19 cellular contexts compared by ENCODE assay signal in the genomic region with DNA sequence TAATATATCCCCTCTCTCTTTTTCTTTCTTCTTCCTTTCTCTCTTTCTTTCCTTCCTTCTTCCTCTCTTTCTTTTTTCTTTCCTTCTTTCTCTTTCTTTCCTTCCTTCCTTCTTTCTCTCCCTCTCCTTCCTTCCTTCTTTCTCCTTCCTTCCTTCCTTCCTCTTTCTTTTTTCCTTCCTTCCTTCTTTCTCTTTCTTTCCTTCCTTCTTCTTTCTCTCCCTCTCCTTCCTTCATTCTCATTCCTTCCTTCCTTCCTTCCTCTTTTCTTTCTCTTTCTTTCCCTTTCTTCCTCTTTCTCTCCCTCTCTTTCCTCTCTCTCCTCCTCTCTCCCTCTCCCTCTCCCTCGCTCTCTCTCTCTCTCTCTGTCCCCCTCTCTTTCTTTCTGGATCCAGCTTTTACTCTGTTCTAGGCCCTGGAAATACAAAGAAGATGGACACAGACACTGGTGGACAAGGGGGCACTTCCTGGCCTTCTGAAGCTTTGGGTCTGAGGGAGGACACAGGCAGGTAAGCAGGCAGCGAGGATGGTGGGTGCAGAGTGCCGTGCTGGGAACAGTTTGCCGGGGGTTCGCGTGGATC. TPM values are rescaled to one million over a fixed set of nuclear protein-coding genes. Genes with fewer than 3 reads are reported as not detected.
DNase-seq lines count a peak whose midpoint lies in the region; ATAC-seq, FAIRE-seq and TF ChIP-seq lines count a peak whose summit lies in the region.
"Had no signal": no experiment of that assay in that cellular context is flagged by ENCODE, and none has a peak within 500 bp of the region (broad histone marks: within the 10 kb centered on the region; RNA-seq: fewer than 3 reads in every experiment).

No MANE protein-coding gene starts in this region.

- dilution Hi-C loops in endothelial cell of umbilical vein (cut with MboI; ENCODE audit: extremely low pct_ligation_motif_present, low sequenced_read_pairs), result no loop called here

- no peaks in the 10 kb centered on the region for H3K27me3 ChIP-seq in BLaER1 treated with 17β-estradiol and CSF1 and Interleukin-3, amounts not matched to agents 10 nM and 100 nM
- no peaks in the 10 kb centered on the region for H3K27me3 ChIP-seq in WERI-Rb-1 (ENCODE audit: insufficient read depth, low read depth, severe bottlenecking)
- H3K27me3 ChIP-seq in endothelial cell of umbilical vein (ENCODE audit: control insufficient read depth in 2 of 2, insufficient read depth in 2 of 2, low read length in 2 of 2), result peaks cover 0 to 11% of the 10 kb centered on the region in 2 experiments

- H4K20me1 ChIP-seq in BLaER1 treated with 17β-estradiol and CSF1 and Interleukin-3, amounts not matched to agents 10 nM and 100 nM, result peaks cover 0 to 10% (median 0%) of the 10 kb centered on the region in 11 experiments; a peak in 2 of 22 replicates
- H4K20me1 ChIP-seq in endothelial cell of umbilical vein (replicated peaks; ENCODE audit: control insufficient read depth, extremely low read depth, insufficient read depth, low read length), result no peaks in the 10 kb centered on the region

- no peak overlapping the region for H3K4me3 ChIP-seq in BLaER1 treated with 17β-estradiol and CSF1 and Interleukin-3, amounts not matched to agents 10 nM and 100 nM
- H3K4me3 ChIP-seq in WERI-Rb-1 (ENCODE audit: low read depth, low read length) (peak overlapping the region; percentile 22), endothelial cell of umbilical vein (replicated peaks in 1 of 3; ENCODE audit: insufficient read depth in 1 of 3, low read depth in 1 of 3, low read length in 3 of 3) (no peak overlapping the region)

- FAIRE-seq in endothelial cell of umbilical vein (lab: Jason Lieb, UNC) (peak; percentile 26), GM19239 (lab: Jason Lieb, UNC) (no peak)
- FAIRE-seq: D721Med, GM12892, H54 had no signal

- peaks cover 19 to 68% (median 48%) of the 10 kb centered on the region in 10 experiments for H3K4me1 ChIP-seq in BLaER1 treated with 17β-estradiol and CSF1 and Interleukin-3, amounts not matched to agents 10 nM and 100 nM
- H3K4me1 ChIP-seq in endothelial cell of umbilical vein (ENCODE audit: control insufficient read depth, extremely low read depth, insufficient read depth, low read length), result peaks cover 4% of the 10 kb centered on the region

- TF ChIP-seq CTCF in WERI-Rb-1 (IDR thresholded peaks at IDR 0.05; ENCODE audit: low read depth, low read length) (no peak), endothelial cell of umbilical vein (IDR thresholded peaks at IDR 0.05; ENCODE audit: extremely low read depth in 1 of 2, insufficient read depth in 1 of 2, low read depth in 1 of 2, low read length in 2 of 2) (no peak)
- TF ChIP-seq CTCF in activated CD8-positive, alpha-beta T cell treated with anti-CD3 and anti-CD28 coated beads for 36 hours (IDR thresholded peaks at IDR 0.05), result no peak

- H3K27me3 Mint-ChIP-seq in activated CD8-positive, alpha-beta T cell treated with anti-CD3 and anti-CD28 coated beads for 36 hours, result peaks cover 13% of the 10 kb centered on the region

- H3K27ac ChIP-seq in BLaER1 treated with 17β-estradiol and CSF1 and Interleukin-3, amounts not matched to agents 10 nM and 100 nM, result no peak overlapping the region
- H3K27ac ChIP-seq in WERI-Rb-1 (no peak overlapping the region), endothelial cell of umbilical vein (ENCODE audit: insufficient read depth, low read depth, low read length) (no peak overlapping the region)
- H3K27ac ChIP-seq: HL-60 had no signal

- peak overlapping the region; percentile 12 for H3K27ac Mint-ChIP-seq in stimulated activated effector memory CD8-positive, alpha-beta T cell treated with anti-CD3 and anti-CD28 coated beads, Interleukin-12 subunit alpha, Interleukin-12 subunit beta, amount 100 ng/mL, for 72 hours
- H3K27ac Mint-ChIP-seq in activated CD8-positive, alpha-beta T cell treated with anti-CD3 and anti-CD28 coated beads for 36 hours, result no peak overlapping the region
- H3K27ac Mint-ChIP-seq: CD4-positive, alpha-beta memory T cell had no signal

- POLR2A ChIA-PET in endothelial cell of umbilical vein (lab: Charles Lee), result no interaction called here
- POLR2A ChIA-PET in activated CD8-positive, alpha-beta T cell treated with anti-CD3 and anti-CD28 coated beads for 36 hours (lab: Charles Lee), result no interaction called here

- H3K79me2 ChIP-seq in endothelial cell of umbilical vein (ENCODE audit: control insufficient read depth, insufficient read depth, low read length), result no peaks in the 10 kb centered on the region

- no peaks in the 10 kb centered on the region for H3K9me3 Mint-ChIP-seq in stimulated activated effector memory CD8-positive, alpha-beta T cell treated with anti-CD3 and anti-CD28 coated beads, Interleukin-12 subunit alpha, Interleukin-12 subunit beta, amount 100 ng/mL, for 72 hours
- no peaks in the 10 kb centered on the region for H3K9me3 Mint-ChIP-seq in activated CD8-positive, alpha-beta T cell treated with anti-CD3 and anti-CD28 coated beads for 36 hours

- no peaks in the 10 kb centered on the region for H3K4me1 Mint-ChIP-seq in stimulated activated effector memory CD8-positive, alpha-beta T cell treated with anti-CD3 and anti-CD28 coated beads, Interleukin-12 subunit alpha, Interleukin-12 subunit beta, amount 100 ng/mL, for 72 hours
- H3K4me1 Mint-ChIP-seq in activated CD8-positive, alpha-beta T cell treated with anti-CD3 and anti-CD28 coated beads for 36 hours (ENCODE audit: low read depth), result no peaks in the 10 kb centered on the region
- H3K4me1 Mint-ChIP-seq: CD4-positive, alpha-beta memory T cell had no signal

- no peaks in the 10 kb centered on the region for H3K36me3 ChIP-seq in BLaER1 treated with 17β-estradiol and CSF1 and Interleukin-3, amounts not matched to agents 10 nM and 100 nM
- H3K36me3 ChIP-seq in WERI-Rb-1, result no peaks in the 10 kb centered on the region
- no peaks in the 10 kb centered on the region for H3K36me3 ChIP-seq in endothelial cell of umbilical vein (ENCODE audit: control insufficient read depth in 2 of 2, extremely low read depth in 1 of 2, insufficient read depth in 2 of 2, low read length in 2 of 2)

- BruUV-seq in endothelial cell of umbilical vein (replicated peaks; lab: Mats Ljungman, UMichigan), result no TSS peak

- DNase-seq in WERI-Rb-1 (no peak), endothelial cell of umbilical vein (ENCODE audit: low read depth, low spot score) (no peak), GM19239 (ENCODE audit: insufficient read length, low spot score) (no peak)
- no peak for DNase-seq in stimulated activated effector memory CD8-positive, alpha-beta T cell treated with anti-CD3 and anti-CD28 coated beads, Interleukin-12 subunit alpha, Interleukin-12 subunit beta, amount 100 ng/mL, for 72 hours (ENCODE audit: low spot score in 2 of 2)
- no peak for DNase-seq in activated CD8-positive, alpha-beta T cell treated with anti-CD3 and anti-CD28 coated beads for 36 hours
- DNase-seq: 8988T; AML-193; C1 segment of cervical spinal cord; CD4-positive, alpha-beta memory T cell; DMS79 treated with DMSO at 0.1 percent for 48 hours; EL; GDM1 had no signal

- no peaks in the 10 kb centered on the region for H3K9me3 ChIP-seq in BLaER1 treated with 17β-estradiol and CSF1 and Interleukin-3, amounts not matched to agents 10 nM and 100 nM (replicated peaks in 1 of 11)
- H3K9me3 ChIP-seq in WERI-Rb-1 (ENCODE audit: severe bottlenecking), result no peaks in the 10 kb centered on the region
- H3K9me3 ChIP-seq in endothelial cell of umbilical vein (replicated peaks; ENCODE audit: control insufficient read depth, insufficient read depth, low read length), result no peaks in the 10 kb centered on the region

- H2AFZ ChIP-seq in endothelial cell of umbilical vein (ENCODE audit: low read depth, low read length), result no peak overlapping the region

- TF ChIP-seq POLR2A in endothelial cell of umbilical vein (IDR thresholded peaks at IDR 0.05; ENCODE audit: low read depth, low read length), result no peak

- no peak for ATAC-seq in stimulated activated effector memory CD8-positive, alpha-beta T cell treated with anti-CD3 and anti-CD28 coated beads, Interleukin-12 subunit alpha, Interleukin-12 subunit beta, amount 100 ng/mL, for 72 hours
- ATAC-seq in GM21367 (IDR thresholded peaks at IDR 0.05; ENCODE audit: unreplicated experiment), result no peak
- no peak for ATAC-seq in activated CD8-positive, alpha-beta T cell treated with anti-CD3 and anti-CD28 coated beads for 36 hours
- ATAC-seq: HCT116 had no signal

- intact Hi-C loops in endothelial cell of umbilical vein (cut with micrococcal nuclease), result no loop called here
- intact Hi-C loops in activated CD8-positive, alpha-beta T cell treated with anti-CD3 and anti-CD28 coated beads for 36 hours (cut with micrococcal nuclease), result no loop called here

- H3K4me3 Mint-ChIP-seq in stimulated activated effector memory CD8-positive, alpha-beta T cell treated with anti-CD3 and anti-CD28 coated beads, Interleukin-12 subunit alpha, Interleukin-12 subunit beta, amount 100 ng/mL, for 72 hours, result no peak overlapping the region
- no peak overlapping the region for H3K4me3 Mint-ChIP-seq in activated CD8-positive, alpha-beta T cell treated with anti-CD3 and anti-CD28 coated beads for 36 hours
- H3K4me3 Mint-ChIP-seq: CD4-positive, alpha-beta memory T cell had no signal

- peak overlapping the region in 8 of 11 experiments; percentile 18 to 43 (median 35); a peak in 15 of 22 replicates for H3K4me2 ChIP-seq in BLaER1 treated with 17β-estradiol and CSF1 and Interleukin-3, amounts not matched to agents 10 nM and 100 nM
- no peak overlapping the region for H3K4me2 ChIP-seq in endothelial cell of umbilical vein (ENCODE audit: insufficient read depth, low read length)

- CTCF ChIA-PET in endothelial cell of umbilical vein (lab: Charles Lee), result interaction anchor here (1.2 to 1.4 kb wide), 3 partner anchors 8 to 92 kb away, joined by 3 to 10 read pairs (median 3); no protein-coding TSS in a partner anchor
- CTCF ChIA-PET in activated CD8-positive, alpha-beta T cell treated with anti-CD3 and anti-CD28 coated beads for 36 hours (lab: Charles Lee), result no interaction called here

- H3K36me3 Mint-ChIP-seq in stimulated activated effector memory CD8-positive, alpha-beta T cell treated with anti-CD3 and anti-CD28 coated beads, Interleukin-12 subunit alpha, Interleukin-12 subunit beta, amount 100 ng/mL, for 72 hours, result no peaks in the 10 kb centered on the region
- H3K36me3 Mint-ChIP-seq in activated CD8-positive, alpha-beta T cell treated with anti-CD3 and anti-CD28 coated beads for 36 hours (ENCODE audit: low read depth), result no peaks in the 10 kb centered on the region
- H3K36me3 Mint-ChIP-seq: CD4-positive, alpha-beta memory T cell had no signal

- H3K9ac ChIP-seq in BLaER1 treated with 17β-estradiol and CSF1 and Interleukin-3, amounts not matched to agents 10 nM and 100 nM, result no peak overlapping the region
- H3K9ac ChIP-seq in endothelial cell of umbilical vein (replicated peaks; ENCODE audit: extremely low read depth, insufficient read depth, low read length), result no peak overlapping the region

- no peaks in the 10 kb centered on the region for H3K9me1 ChIP-seq in endothelial cell of umbilical vein (replicated peaks; ENCODE audit: control insufficient read depth, extremely low read depth, insufficient read depth, low read length)

RNA-seq across cellular contexts. Expression of gene RASD2, which starts 18.0 kb away (rescaled TPM):
- not detected in 2 replicates for total RNA-seq in endothelial cell of umbilical vein
- polyA plus RNA-seq in endothelial cell of umbilical vein, result not detected in 2 replicates
- 0.01 TPM in 1 of 2 replicates, not detected in the other for polyA plus RNA-seq in endothelial cell of umbilical vein (2011; cell fraction: cytosol; rRNA removed)
- not detected in 2 replicates for polyA plus RNA-seq in endothelial cell of umbilical vein (2011; cell fraction: nucleus; rRNA removed)
- not detected in 2 replicates for polyA plus RNA-seq in endothelial cell of umbilical vein (2012)
- polyA minus RNA-seq in endothelial cell of umbilical vein, result not detected in 2 replicates
- polyA minus RNA-seq in endothelial cell of umbilical vein (2011; cell fraction: cytosol; rRNA and poly(A)+ RNA removed), result not detected
- polyA minus RNA-seq in endothelial cell of umbilical vein (2011; cell fraction: nucleus; rRNA and poly(A)+ RNA removed), result not detected in 2 replicates
- not detected for total RNA-seq in activated CD8-positive, alpha-beta T cell treated with anti-CD3 and anti-CD28 coated beads for 36 hours
- total RNA-seq: CD4-positive, alpha-beta memory T cell had no signal
